8 cellular contexts compared by ENCODE assay signal in genomic region chr11:20110908-20111669, GRCh38. TPM values are rescaled to one million over a fixed set of nuclear protein-coding genes. Genes with fewer than 3 reads are reported as not detected.
DNase-seq lines count a peak whose midpoint lies in the region; ATAC-seq and TF ChIP-seq lines count a peak whose summit lies in the region.

No MANE protein-coding gene starts in this region.

- no peaks in the 10 kb centered on the region for H3K9me3 Mint-ChIP-seq in T-helper 2 cell treated with Interferon-gamma antibody and Interleukin-4, amounts not matched to agents 5 μg/mL and 100 μg/mL, for 36 hours
- H3K9me3 Mint-ChIP-seq in chondrocyte (ENCODE audit: low read depth) = no peaks in the 10 kb centered on the region

- H3K27me3 ChIP-seq in mesenchymal stem cell (ENCODE audit: control insufficient read depth in 1 of 2, insufficient read depth in 1 of 2, low read length in 2 of 2) = no peaks in the 10 kb centered on the region

- H2BK5ac ChIP-seq in mesenchymal stem cell (ENCODE audit: low read depth, low read length, poor library complexity, severe bottlenecking) = no peak overlapping the region

- H3K4me1 Mint-ChIP-seq in T-helper 2 cell treated with Interferon-gamma antibody and Interleukin-4, amounts not matched to agents 5 μg/mL and 100 μg/mL, for 36 hours (ENCODE audit: low read depth) = no peaks in the 10 kb centered on the region
- peaks cover 77% of the 10 kb centered on the region for H3K4me1 Mint-ChIP-seq in chondrocyte (ENCODE audit: low read depth)

- H3K79me1 ChIP-seq in mesenchymal stem cell (replicated peaks; ENCODE audit: low read length, poor library complexity, severe bottlenecking) = no peaks in the 10 kb centered on the region

- H3K4me3 Mint-ChIP-seq in T-helper 2 cell treated with Interferon-gamma antibody and Interleukin-4, amounts not matched to agents 5 μg/mL and 100 μg/mL, for 36 hours = no peak overlapping the region
- H3K4me3 Mint-ChIP-seq in chondrocyte (ENCODE audit: unreplicated experiment) = peak overlapping the region; percentile 29

- no peak overlapping the region for H3K27ac Mint-ChIP-seq in T-helper 2 cell treated with Interferon-gamma antibody and Interleukin-4, amounts not matched to agents 5 μg/mL and 100 μg/mL, for 36 hours
- H3K27ac Mint-ChIP-seq in chondrocyte (ENCODE audit: unreplicated experiment) = peak overlapping the region; percentile 98

- H2AFZ ChIP-seq in mesenchymal stem cell (ENCODE audit: low read depth, low read length) = no peak overlapping the region

- H3K23ac ChIP-seq in mesenchymal stem cell (ENCODE audit: low read length in 2 of 2) = no peak overlapping the region

- peak; percentile 93 for TF ChIP-seq CTCF in HFF-Myc (IDR thresholded peaks at IDR 0.05; ENCODE audit: low read depth, low read length, missing control alignments)
- peak; percentile 99 for TF ChIP-seq CTCF in chondrocyte (IDR thresholded peaks at IDR 0.05)

- no peak overlapping the region for H4K91ac ChIP-seq in mesenchymal stem cell (ENCODE audit: low read length)

- H2AK5ac ChIP-seq in mesenchymal stem cell (ENCODE audit: low read length, severe bottlenecking) = no peak overlapping the region

- H3K4ac ChIP-seq in mesenchymal stem cell (ENCODE audit: low read depth in 1 of 2, low read length in 2 of 2) = peak overlapping the region in 1 of 2 experiments; percentile 54

- no peak overlapping the region for H4K8ac ChIP-seq in mesenchymal stem cell (ENCODE audit: low read length)

- H3K36me3 ChIP-seq in mesenchymal stem cell (ENCODE audit: control insufficient read depth in 1 of 2, insufficient read depth in 2 of 2, low read depth in 1 of 2, low read length in 2 of 2) = peaks cover 15 to 67% of the 10 kb centered on the region in 2 experiments

- H3K4me2 ChIP-seq in mesenchymal stem cell (ENCODE audit: low read length, poor library complexity, severe bottlenecking) = no peak overlapping the region

- H3K27me3 Mint-ChIP-seq in T-helper 2 cell treated with Interferon-gamma antibody and Interleukin-4, amounts not matched to agents 5 μg/mL and 100 μg/mL, for 36 hours (ENCODE audit: low read depth) = no peaks in the 10 kb centered on the region
- no peaks in the 10 kb centered on the region for H3K27me3 Mint-ChIP-seq in chondrocyte (ENCODE audit: low read depth)

- peak overlapping the region; percentile 89 for H3K27ac ChIP-seq in mesenchymal stem cell (ENCODE audit: low read length, poor library complexity, severe bottlenecking)

- 21% methylated on average over 7 of the region's 8 CpGs for WGBS in mesenchymal stem cell

- H2BK15ac ChIP-seq in mesenchymal stem cell (ENCODE audit: low read depth, poor library complexity, severe bottlenecking) = no peak overlapping the region

- peak overlapping the region in 1 of 2 experiments; percentile 26 for H2BK12ac ChIP-seq in mesenchymal stem cell (ENCODE audit: low read length in 2 of 2)

- DNase-seq in activated CD4-positive, alpha-beta T cell treated with anti-CD3 and anti-CD28 coated beads for 4 hours = peak; percentile 8 to 39
- no peak for DNase-seq in activated CD4-positive, alpha-beta T cell treated with anti-CD3 and anti-CD28 coated beads, Interleukin-2, amount 50 U/mL, for 1 hour
- peak; percentile 90 for DNase-seq in HFF-Myc (ENCODE audit: extremely low read depth, low read depth)
- DNase-seq in NCI-H1105 treated with DMSO at 0.1 percent for 48 hours (lab: John Stamatoyannopoulos, UW) = peak; percentile 79
- peak; percentile 29 for DNase-seq in T-helper 2 cell treated with Interferon-gamma antibody and Interleukin-4, amounts not matched to agents 5 μg/mL and 100 μg/mL, for 36 hours (ENCODE audit: low spot score)
- no peak for DNase-seq in chondrocyte (ENCODE audit: low spot score)
- DNase-seq in mesenchymal stem cell = peak; percentile 92
- peak; percentile 55 for DNase-seq in stimulated activated naive CD8-positive, alpha-beta T cell treated with anti-CD3 and anti-CD28 coated beads, Interleukin-15, Interleukin-2, amounts not matched to agents 100 U/mL and 50 U/mL, for 24 hours

- no peaks in the 10 kb centered on the region for H3K9me3 ChIP-seq in mesenchymal stem cell (ENCODE audit: control insufficient read depth, low read length)

- H3K4me1 ChIP-seq in mesenchymal stem cell (ENCODE audit: control insufficient read depth, insufficient read depth, low read depth, low read length) = peaks cover 32% of the 10 kb centered on the region

- peak; percentile 57 for ATAC-seq in stimulated activated naive CD8-positive, alpha-beta T cell treated with anti-CD3 and anti-CD28 coated beads, Interleukin-15, Interleukin-2, amounts not matched to agents 100 U/mL and 50 U/mL, for 24 hours

- H3K18ac ChIP-seq in mesenchymal stem cell (ENCODE audit: low read depth in 1 of 2, low read length in 2 of 2) = peak overlapping the region; percentile 22 to 35

- no peaks in the 10 kb centered on the region for H3K36me3 Mint-ChIP-seq in T-helper 2 cell treated with Interferon-gamma antibody and Interleukin-4, amounts not matched to agents 5 μg/mL and 100 μg/mL, for 36 hours (ENCODE audit: low read depth)
- H3K36me3 Mint-ChIP-seq in chondrocyte (ENCODE audit: low read depth) = peaks cover 31% of the 10 kb centered on the region

- no peak overlapping the region for H3K14ac ChIP-seq in mesenchymal stem cell (ENCODE audit: low read length in 2 of 2)

- no peak overlapping the region for H2BK120ac ChIP-seq in mesenchymal stem cell (ENCODE audit: low read depth, low read length)

- H3K4me3 ChIP-seq in HFF-Myc (replicated peaks; ENCODE audit: low read depth, low read length) (no peak overlapping the region), mesenchymal stem cell (ENCODE audit: insufficient read depth in 1 of 2, low read depth in 1 of 2, low read length in 2 of 2) (no peak overlapping the region)

- H3K9ac ChIP-seq in mesenchymal stem cell (ENCODE audit: low read length) = peak overlapping the region; percentile 82

RNA-seq across cellular contexts. Expression of gene DBX1, which starts 49.2 kb away (rescaled TPM):
- not detected in 3 replicates for total RNA-seq in chondrocyte
- not detected for polyA plus RNA-seq in mesenchymal stem cell (2013, experiment 1 of 2)
- polyA plus RNA-seq in mesenchymal stem cell (2013, experiment 2 of 2) = not detected

Comparison
In these comparisons a context has a peak if more than half of its experiments do, and no peak if none do; other contexts are left out.
1. DNase-seq: peak in activated CD4-positive, alpha-beta T cell treated with anti-CD3 and anti-CD28 coated beads for 4 hours (2 of 2), HFF-Myc (single experiment), NCI-H1105 treated with DMSO at 0.1 percent for 48 hours (single experiment), T-helper 2 cell treated with Interferon-gamma antibody and Interleukin-4, amounts not matched to agents 5 μg/mL and 100 μg/mL, for 36 hours (single experiment), mesenchymal stem cell (single experiment) and stimulated activated naive CD8-positive, alpha-beta T cell treated with anti-CD3 and anti-CD28 coated beads, Interleukin-15, Interleukin-2, amounts not matched to agents 100 U/mL and 50 U/mL, for 24 hours (single experiment); none in activated CD4-positive, alpha-beta T cell treated with anti-CD3 and anti-CD28 coated beads, Interleukin-2, amount 50 U/mL, for 1 hour (single experiment) and chondrocyte (single experiment).